8 cellular contexts compared by ENCODE assay signal in genomic region chr9:35073276-35073607, GRCh38. TPM values are rescaled to one million over a fixed set of nuclear protein-coding genes. Genes with fewer than 3 reads are reported as not detected.
DNase-seq lines count a peak whose midpoint lies in the region; ATAC-seq and TF ChIP-seq lines count a peak whose summit lies in the region.

No MANE protein-coding gene starts in this region.

- WGBS in thyroid gland, 2 donors, result 96 to 100% methylated on average over 2 of the region's 2 CpGs

- H3K9me3 Mint-ChIP-seq in activated naive CD4-positive, alpha-beta T cell treated with anti-CD3 and anti-CD28 coated beads for 36 hours, result no peaks in the 10 kb centered on the region
- no peaks in the 10 kb centered on the region for H3K9me3 Mint-ChIP-seq in activated naive CD4-positive, alpha-beta T cell treated with anti-CD3 and anti-CD28 coated beads, Interleukin-2, amount 50 U/mL, for 72 hours

- H3K36me3 ChIP-seq in left lung, result peaks cover 0 to 30% of the 10 kb centered on the region in 2 donors
- H3K36me3 ChIP-seq in thyroid gland, result peaks cover 0 to 2% of the 10 kb centered on the region in 2 donors

- TF ChIP-seq CTCF in left lung (IDR thresholded peaks at IDR 0.05), result no peak
- no peak for TF ChIP-seq CTCF in thyroid gland (IDR thresholded peaks at IDR 0.05)

- H3K4me3 Mint-ChIP-seq in activated naive CD4-positive, alpha-beta T cell treated with anti-CD3 and anti-CD28 coated beads for 36 hours, result peak overlapping the region; percentile 92

- peak overlapping the region; percentile 49 to 100 for H3K27ac ChIP-seq in left lung
- peak overlapping the region; percentile 26 to 100 (median 50) for H3K27ac ChIP-seq in thyroid gland

- H3K9me3 ChIP-seq in left lung, result no peaks in the 10 kb centered on the region
- no peaks in the 10 kb centered on the region for H3K9me3 ChIP-seq in thyroid gland

- H3K4me3 ChIP-seq in left lung, result peak overlapping the region in 1 of 2 donors; percentile 98
- no peak overlapping the region for H3K4me3 ChIP-seq in thyroid gland (replicated peaks in 1 of 3)

- no peak for TF ChIP-seq POLR2A in thyroid gland (IDR thresholded peaks at IDR 0.05)

- peak overlapping the region; percentile 96 for H3K27ac Mint-ChIP-seq in activated naive CD4-positive, alpha-beta T cell treated with anti-CD3 and anti-CD28 coated beads for 36 hours
- peak overlapping the region; percentile 94 to 97 for H3K27ac Mint-ChIP-seq in activated naive CD4-positive, alpha-beta T cell treated with anti-CD3 and anti-CD28 coated beads, Interleukin-2, amount 50 U/mL, for 72 hours

- no peaks in the 10 kb centered on the region for H3K27me3 Mint-ChIP-seq in activated naive CD4-positive, alpha-beta T cell treated with anti-CD3 and anti-CD28 coated beads for 36 hours (ENCODE audit: low read depth)

- no peaks in the 10 kb centered on the region for H3K27me3 ChIP-seq in left lung
- H3K27me3 ChIP-seq in thyroid gland, result no peaks in the 10 kb centered on the region

- intact Hi-C loops in activated naive CD4-positive, alpha-beta T cell treated with anti-CD3 and anti-CD28 coated beads for 36 hours (cut with micrococcal nuclease), result loop anchor here (2.0 to 10.0 kb wide), 3 partner anchors 408 to 748 kb away; partner anchors contain the start of genes GALT, KIF24 and NUDT2
- intact Hi-C loops in left lung (cut with DNase I), result no loop called here
- intact Hi-C loops in thyroid gland (cut with DNase I), result loop anchor here (1.0 to 5.0 kb wide), 2 partner anchors 27 to 81 kb away; no protein-coding TSS in a partner anchor

- no peak for DNase-seq in activated naive CD4-positive, alpha-beta T cell treated with anti-CD3 and anti-CD28 coated beads for 36 hours
- no peak for DNase-seq in activated naive CD4-positive, alpha-beta T cell (lab: John Stamatoyannopoulos, UW)
- DNase-seq in activated naive CD4-positive, alpha-beta T cell treated with anti-CD3 and anti-CD28 coated beads, Interleukin-2, amount 50 U/mL, for 72 hours (ENCODE audit: low spot score in 2 of 2), result peak in 1 of 2 donors; percentile 19
- DNase-seq in left lung, result no peak
- no peak for DNase-seq in thyroid gland
- no peak for DNase-seq in COLO668 (lab: John Stamatoyannopoulos, UW; ENCODE audit: unreplicated experiment)

- H3K4me1 ChIP-seq in left lung (peaks cover 15 to 43% of the 10 kb centered on the region in 2 donors), thyroid gland (peaks cover 22 to 30% of the 10 kb centered on the region in 2 donors)

- peak in 1 of 2 donors; percentile 21 for ATAC-seq in activated naive CD4-positive, alpha-beta T cell treated with anti-CD3 and anti-CD28 coated beads, Interleukin-2, amount 50 U/mL, for 72 hours
- ATAC-seq in left lung, result no peak
- ATAC-seq in GM19324 (IDR thresholded peaks at IDR 0.05; ENCODE audit: low FRiP score, unreplicated experiment), result no peak
- ATAC-seq in HG02885 (IDR thresholded peaks at IDR 0.05; ENCODE audit: poor library complexity, unreplicated experiment), result no peak

- H3K36me3 Mint-ChIP-seq in activated naive CD4-positive, alpha-beta T cell treated with anti-CD3 and anti-CD28 coated beads for 36 hours (ENCODE audit: low read depth), result peaks cover 58% of the 10 kb centered on the region
- H3K36me3 Mint-ChIP-seq in activated naive CD4-positive, alpha-beta T cell treated with anti-CD3 and anti-CD28 coated beads, Interleukin-2, amount 50 U/mL, for 72 hours, result peaks cover 50 to 72% of the 10 kb centered on the region in 2 donors

- H3K4me1 Mint-ChIP-seq in activated naive CD4-positive, alpha-beta T cell treated with anti-CD3 and anti-CD28 coated beads for 36 hours (ENCODE audit: low read depth), result peaks cover 50% of the 10 kb centered on the region

- CTCF ChIA-PET in activated naive CD4-positive, alpha-beta T cell treated with anti-CD3 and anti-CD28 coated beads for 36 hours (lab: Charles Lee), result no interaction called here

RNA-seq across cellular contexts. Expression of gene VCP, which starts 0.8 kb away (rescaled TPM):
- 100 to 1,000 TPM; 218 to 226 TPM for total RNA-seq in activated naive CD4-positive, alpha-beta T cell treated with anti-CD3 and anti-CD28 coated beads for 36 hours
- total RNA-seq in activated naive CD4-positive, alpha-beta T cell treated with anti-CD3 and anti-CD28 coated beads, Interleukin-2, amount 50 U/mL, for 72 hours, result 100 to 1,000 TPM; 208 to 305 TPM
- total RNA-seq in left lung (100 to 1,000 TPM; 228 to 327 TPM), thyroid gland (100 to 1,000 TPM; 150 to 260 (median 233) TPM)

RNA-seq across cellular contexts. Expression of gene FANCG, which starts 6.5 kb away (rescaled TPM):
- 100 to 1,000 TPM; 109 to 118 TPM for total RNA-seq in activated naive CD4-positive, alpha-beta T cell treated with anti-CD3 and anti-CD28 coated beads for 36 hours
- 100 to 1,000 TPM; 114 to 194 TPM for total RNA-seq in activated naive CD4-positive, alpha-beta T cell treated with anti-CD3 and anti-CD28 coated beads, Interleukin-2, amount 50 U/mL, for 72 hours
- 10 to 100 TPM; 18.7 to 28.3 TPM for total RNA-seq in left lung
- 10 to 100 TPM in 3 of 4 donors, 1 to 10 TPM in 1; 8.6 to 13.8 (median 11.8) TPM for total RNA-seq in thyroid gland

RNA-seq across cellular contexts. Expression of gene PIGO, which starts 23.1 kb away (rescaled TPM):
- total RNA-seq in activated naive CD4-positive, alpha-beta T cell treated with anti-CD3 and anti-CD28 coated beads for 36 hours, result 10 to 100 TPM; 22.8 to 23.7 TPM
- 10 to 100 TPM; 13.0 to 20.3 TPM for total RNA-seq in activated naive CD4-positive, alpha-beta T cell treated with anti-CD3 and anti-CD28 coated beads, Interleukin-2, amount 50 U/mL, for 72 hours
- total RNA-seq in left lung, result 10 to 100 TPM; 29.8 to 30.7 TPM
- total RNA-seq in thyroid gland, result 10 to 100 TPM; 20.8 to 50.5 (median 39.4) TPM

RNA-seq across cellular contexts. Expression of gene STOML2, which starts 29.7 kb away (rescaled TPM):
- total RNA-seq in activated naive CD4-positive, alpha-beta T cell treated with anti-CD3 and anti-CD28 coated beads for 36 hours, result 100 to 1,000 TPM; 165 to 168 TPM
- 100 to 1,000 TPM; 151 to 216 TPM for total RNA-seq in activated naive CD4-positive, alpha-beta T cell treated with anti-CD3 and anti-CD28 coated beads, Interleukin-2, amount 50 U/mL, for 72 hours
- 10 to 100 TPM; 62.3 to 90.3 TPM for total RNA-seq in left lung
- total RNA-seq in thyroid gland, result 100 to 1,000 TPM in 1 of 4 donors, 10 to 100 TPM in 3; 72.5 to 130 (median 99.8) TPM

RNA-seq across cellular contexts. Expression of gene ATOSB, which starts 42.4 kb away (rescaled TPM):
- 1 to 10 TPM; 3.4 to 3.7 TPM for total RNA-seq in activated naive CD4-positive, alpha-beta T cell treated with anti-CD3 and anti-CD28 coated beads for 36 hours
- 10 to 100 TPM in 1 of 2 donors, 1 to 10 TPM in 1; 6.9 to 19.9 TPM for total RNA-seq in activated naive CD4-positive, alpha-beta T cell treated with anti-CD3 and anti-CD28 coated beads, Interleukin-2, amount 50 U/mL, for 72 hours
- total RNA-seq in left lung (10 to 100 TPM; 26.1 to 30.9 TPM), thyroid gland (10 to 100 TPM in 2 of 4 donors, 1 to 10 TPM in 2; 7.8 to 21.0 (median 11.8) TPM)

Comparison
In these comparisons a context has a peak if more than half of its experiments do, and no peak if none do; other contexts are left out.
1. intact Hi-C loops: an anchor here in activated naive CD4-positive, alpha-beta T cell treated with anti-CD3 and anti-CD28 coated beads for 36 hours (2.0 to 10.0 kb wide) and thyroid gland (1.0 to 5.0 kb wide); none called in left lung.